ENCODE assay signal across 2 cellular contexts in genomic region chr1:31749785-31750345, GRCh38.
TF ChIP-seq lines count a peak whose summit lies in the region.

No MANE protein-coding gene starts in this region.

TF ChIP-seq in HEK293, 187 proteins besides CTCF, POLR2A, EP300 and RAD21:
- no peak for TF ChIP-seq SCRT1 (tag by site-specific recombination; IDR thresholded peaks at IDR 0.05; ENCODE audit: borderline replicate concordance)
- TF ChIP-seq PRDM1 (tag by site-specific recombination; IDR thresholded peaks at IDR 0.05) = peak; percentile 73
- no peak for TF ChIP-seq ZNF629 (tag by site-specific recombination; IDR thresholded peaks at IDR 0.05)
- TF ChIP-seq ZNF2 (tag by site-specific recombination; IDR thresholded peaks at IDR 0.05) = no peak
- TF ChIP-seq ZNF391 (tag by site-specific recombination; IDR thresholded peaks at IDR 0.05; ENCODE audit: borderline replicate concordance, low read depth) = no peak
- no peak for TF ChIP-seq ZNF777 (tag by site-specific recombination; IDR thresholded peaks at IDR 0.05; ENCODE audit: borderline replicate concordance)
- TF ChIP-seq ZNF366 (tag by site-specific recombination; conservative IDR thresholded peaks at IDR 0.05) = peak; percentile 83
- no peak for TF ChIP-seq SP3 (tag by site-specific recombination; IDR thresholded peaks at IDR 0.05)
- no peak for TF ChIP-seq BCL11B (tag by site-specific recombination; IDR thresholded peaks at IDR 0.05; ENCODE audit: low read depth)
- TF ChIP-seq ZSCAN23 (tag by site-specific recombination; IDR thresholded peaks at IDR 0.05) = no peak
- no peak for TF ChIP-seq OVOL3 (tag by site-specific recombination; IDR thresholded peaks at IDR 0.05)
- no peak for TF ChIP-seq ZNF121 (tag by site-specific recombination; IDR thresholded peaks at IDR 0.05)
TF ChIP-seq in HEK293: peak in this region for 2.

TF ChIP-seq in H1, 55 proteins besides CTCF, POLR2A, EP300 and RAD21:
- TF ChIP-seq EGR1 (IDR thresholded peaks at IDR 0.05; ENCODE audit: borderline replicate concordance, low read depth, low read length) (no peak), ASH2L (IDR thresholded peaks at IDR 0.05; ENCODE audit: low read length) (no peak), CHD2 (IDR thresholded peaks at IDR 0.05; ENCODE audit: low read length) (no peak), MAFK (IDR thresholded peaks at IDR 0.05; ENCODE audit: low read depth, low read length) (no peak), E2F6 (IDR thresholded peaks at IDR 0.05) (no peak), TAF7 (optimal IDR thresholded peaks at IDR 0.05; ENCODE audit: borderline replicate concordance, low read depth, low read length) (no peak)
